Comparison of ENCODE assay signal across 8 cellular contexts in the genomic region with DNA sequence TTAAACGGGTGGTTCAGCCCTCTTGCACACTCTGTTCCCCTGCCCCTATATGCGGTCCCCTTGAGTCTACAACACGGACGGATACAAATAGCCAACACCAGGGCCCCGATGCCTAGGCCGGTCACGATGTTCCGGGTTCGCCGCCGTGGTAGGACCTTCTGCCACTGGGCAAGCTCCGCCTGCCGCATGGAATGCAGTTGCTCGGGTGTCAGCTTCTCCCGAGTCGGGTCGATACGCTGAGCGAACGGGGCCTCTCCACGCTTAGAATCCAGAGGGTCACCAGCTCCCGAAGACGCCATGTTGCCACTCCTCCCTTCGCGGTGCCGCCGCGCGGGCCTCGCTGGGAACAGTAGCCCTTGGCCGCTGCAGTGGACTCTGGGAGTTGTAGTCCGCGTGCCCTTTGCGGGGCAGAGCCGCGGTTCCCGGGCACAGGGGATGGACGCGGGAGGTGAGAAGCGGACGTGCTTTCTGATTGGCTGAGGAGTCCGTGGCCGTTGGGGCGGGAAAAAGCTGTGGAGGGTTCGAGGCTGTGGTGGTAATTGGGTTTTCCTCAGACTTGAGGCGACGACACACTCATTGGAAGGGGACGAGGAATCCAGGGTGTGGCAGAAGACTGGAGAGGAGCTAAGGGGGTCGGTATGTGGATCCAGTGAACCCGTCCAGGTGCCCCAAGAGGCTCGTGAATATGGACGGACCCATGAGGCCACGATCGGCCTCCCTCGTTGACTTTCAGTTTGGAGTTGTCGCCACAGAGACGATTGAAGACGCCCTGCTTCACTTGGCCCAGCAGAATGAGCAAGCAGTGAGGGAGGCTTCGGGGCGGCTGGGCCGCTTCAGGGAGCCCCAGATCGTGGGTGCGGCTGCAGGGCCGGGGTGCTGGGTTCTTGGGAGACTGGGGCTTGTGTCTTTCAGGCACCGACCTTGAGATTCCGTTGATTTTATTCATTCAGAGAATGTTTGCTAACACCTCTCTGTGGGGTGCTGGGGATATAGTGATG. TPM values are rescaled to one million over a fixed set of nuclear protein-coding genes. Genes with fewer than 3 reads are reported as not detected.
DNase-seq lines count a peak whose midpoint lies in the region; ATAC-seq and TF ChIP-seq lines count a peak whose summit lies in the region.

Gene CNTD1 (plus strand): TSS at position 479 of the 998 bp plus-strand sequence. CDS start 207 bp downstream, at position 686.
Gene COA3 (minus strand): TSS at position 322 of the 998 bp plus-strand sequence. CDS start 23 bp downstream, at position 299.

- ATAC-seq in GM19035 (IDR thresholded peaks at IDR 0.05; ENCODE audit: unreplicated experiment) = peak; percentile 82

- H3K36me3 ChIP-seq in HUES48 (ENCODE audit: control insufficient read depth, insufficient read depth, low read length) (peaks cover 18% of the 10 kb centered on the region), OCI-LY3 (replicated peaks; ENCODE audit: low read depth, low read length) (no peaks in the 10 kb centered on the region)

- TF ChIP-seq CTCF in AG10803 (conservative IDR thresholded peaks at IDR 0.05; ENCODE audit: low read length) (0 out of 2 replicates have a peak, but pooled peaks have one; percentile 14), OCI-LY3 (IDR thresholded peaks at IDR 0.05; ENCODE audit: low read depth, low read length) (no peak)

- H3K9ac ChIP-seq in HUES48 (ENCODE audit: low read depth, low read length) (peak within 1 kb of the TSS; percentile 75), OCI-LY3 (ENCODE audit: low read length) (peak within 1 kb of the TSS; percentile 70)

- H3K4me3 ChIP-seq in AG10803 (ENCODE audit: low read length) = peak within 1 kb of the TSS; percentile 94
- H3K4me3 ChIP-seq in HUES48 (ENCODE audit: low read depth, low read length) = peak within 1 kb of the TSS; percentile 92
- H3K4me3 ChIP-seq in OCI-LY3 (ENCODE audit: low read length) = peak within 1 kb of the TSS; percentile 94

- H3K4me1 ChIP-seq in HUES48 (ENCODE audit: control insufficient read depth, insufficient read depth, low read length) (peaks cover 4% of the 10 kb centered on the region; the same call in 1 of the 2 replicates), OCI-LY3 (ENCODE audit: low read length) (peaks cover 6% of the 10 kb centered on the region)

- no peaks in the 10 kb centered on the region for H3K79me2 ChIP-seq in OCI-LY3 (ENCODE audit: low read length)

- peak; percentile 45 for TF ChIP-seq POLR2A in erythroblast (IDR thresholded peaks at IDR 0.05; ENCODE audit: low read length)

- peak within 1 kb of the TSS; percentile 48 for H3K27ac ChIP-seq in HUES48 (ENCODE audit: low read depth, low read length)
- no peak within 1 kb of the TSS for H3K27ac ChIP-seq in OCI-LY3 (ENCODE audit: low read length)

- peak within 1 kb of the TSS; percentile 68 for H3K4me2 ChIP-seq in OCI-LY3 (ENCODE audit: low read length)

- no peaks in the 10 kb centered on the region for H4K20me1 ChIP-seq in OCI-LY3 (ENCODE audit: insufficient read depth, low read length)

- H3K9me3 ChIP-seq in HUES48 (ENCODE audit: control insufficient read depth, insufficient read depth, low read length) (0 out of 2 replicates have a peak, but pooled peaks cover 3% of the 10 kb centered on the region), OCI-LY3 (ENCODE audit: insufficient read depth, low read length) (no peaks in the 10 kb centered on the region)

- DNase-seq in AG10803 (ENCODE audit: low read depth) (peak; percentile 79), activated T-cell treated with anti-CD3 and anti-CD28 coated beads for 48 hours (ENCODE audit: low read depth) (peak; percentile 82), erythroblast (lab: John Stamatoyannopoulos, UW) (peak; percentile 85 to 88), mucosa of gallbladder (ENCODE audit: low spot score) (peak; percentile 82)
- DNase-seq in stimulated activated CD8-positive, alpha-beta memory T cell treated with anti-CD3 and anti-CD28 coated beads, Interleukin-4, amount 100 ng/mL, for 1 hour (ENCODE audit: low read depth in 2 of 2, low spot score in 1 of 2) = peak; percentile 19 to 47

- H2AFZ ChIP-seq in OCI-LY3 (ENCODE audit: low read depth, low read length) = peak within 1 kb of the TSS; percentile 91

- H3K27me3 ChIP-seq in HUES48 (ENCODE audit: control insufficient read depth, insufficient read depth, low read length) = peaks cover 7% of the 10 kb centered on the region; the same call in 1 of the 2 replicates
- H3K27me3 ChIP-seq in OCI-LY3 (ENCODE audit: low read depth, low read length) = no peaks in the 10 kb centered on the region

RNA-seq across cellular contexts. Expression of gene CNTD1, which starts in this region (rescaled TPM):
- total RNA-seq in mucosa of gallbladder = 0.89 TPM

RNA-seq across cellular contexts. Expression of gene COA3, which starts in this region (rescaled TPM):
- total RNA-seq in mucosa of gallbladder = 78.0 TPM

Comparison
In these comparisons a context has a peak if more than half of its experiments do, and no peak if none do; other contexts are left out.
1. DNase-seq: peak in every context shown above with its lines; median percentile 86 in erythroblast; 82 in activated T-cell treated with anti-CD3 and anti-CD28 coated beads for 48 hours; 82 in mucosa of gallbladder; 79 in AG10803; 33 in stimulated activated CD8-positive, alpha-beta memory T cell treated with anti-CD3 and anti-CD28 coated beads, Interleukin-4, amount 100 ng/mL, for 1 hour.